In the genomic region with DNA sequence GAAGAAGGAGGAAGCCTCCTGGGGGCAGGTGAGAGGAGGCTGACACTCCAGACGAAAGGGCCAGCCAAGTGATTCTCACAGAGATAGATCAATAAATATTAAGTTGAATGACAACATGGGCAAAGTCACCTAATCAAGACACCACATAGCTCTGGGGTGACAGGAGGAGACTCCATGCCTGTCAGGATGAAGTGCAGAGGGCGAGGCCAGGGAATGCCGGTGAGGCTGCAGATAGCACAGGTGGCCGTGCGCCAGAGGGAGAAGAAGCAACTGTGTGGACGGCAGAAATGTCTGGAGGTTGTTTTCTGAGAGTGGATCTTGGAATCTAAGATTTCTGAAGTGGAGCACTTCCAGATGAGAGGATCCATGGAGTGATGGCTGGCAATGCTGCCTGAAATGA, we compare ENCODE assay signal across 17 cellular contexts.
"Had no signal": no experiment of that assay in that cellular context is flagged by ENCODE, and none has a peak within 500 bp of the region (broad histone marks: within the 10 kb centered on the region; RNA-seq: fewer than 3 reads in every experiment).

No MANE protein-coding gene starts in this region.

- DNase-seq: activated CD4-positive, alpha-beta T cell treated with anti-CD3 and anti-CD28 coated beads for 48 hours; activated effector memory CD4-positive, alpha-beta T cell treated with Interleukin-2 at 50 U/mL for 16 hours; activated naive CD4-positive, alpha-beta T cell treated with anti-CD3 and anti-CD28 coated beads, Interleukin-2, amount 50 U/mL, for 16 hours; effector memory CD4-positive, alpha-beta T cell; foreskin melanocyte; immature natural killer cell; naive thymus-derived CD4-positive, alpha-beta T cell; stimulated activated CD4-positive, alpha-beta T cell treated with anti-CD3 and anti-CD28 coated beads, Interleukin-15, amount 100 ng/mL, for 24 hours; stimulated activated naive CD4-positive, alpha-beta T cell had no signal

- H3K27ac Mint-ChIP-seq: immature natural killer cell; naive thymus-derived CD4-positive, alpha-beta T cell had no signal

- H3K27me3 ChIP-seq: hepatocyte had no signal

- H3K27ac ChIP-seq: hepatocyte had no signal

- H2AFZ ChIP-seq: hepatocyte had no signal

- H3K27me3 Mint-ChIP-seq: naive thymus-derived CD4-positive, alpha-beta T cell had no signal

- H3K36me3 Mint-ChIP-seq: immature natural killer cell; naive thymus-derived CD4-positive, alpha-beta T cell had no signal

- H3K4me2 ChIP-seq: hepatocyte, smooth muscle cell had no signal

- H3K9me3 Mint-ChIP-seq: central memory CD8-positive, alpha-beta T cell; immature natural killer cell; naive thymus-derived CD4-positive, alpha-beta T cell had no signal

- H3K4me3 Mint-ChIP-seq: central memory CD8-positive, alpha-beta T cell; immature natural killer cell; naive thymus-derived CD4-positive, alpha-beta T cell; neural crest cell had no signal

- ATAC-seq: left lobe of liver; naive thymus-derived CD4-positive, alpha-beta T cell; sciatic nerve; SK-N-SH treated with all-trans-retinoic acid at 6 μM for 48 hours had no signal

- H3K4me1 Mint-ChIP-seq: immature natural killer cell, neural crest cell had no signal

- H3K4me3 ChIP-seq: hepatocyte, lung, smooth muscle cell had no signal
